In the genomic region with DNA sequence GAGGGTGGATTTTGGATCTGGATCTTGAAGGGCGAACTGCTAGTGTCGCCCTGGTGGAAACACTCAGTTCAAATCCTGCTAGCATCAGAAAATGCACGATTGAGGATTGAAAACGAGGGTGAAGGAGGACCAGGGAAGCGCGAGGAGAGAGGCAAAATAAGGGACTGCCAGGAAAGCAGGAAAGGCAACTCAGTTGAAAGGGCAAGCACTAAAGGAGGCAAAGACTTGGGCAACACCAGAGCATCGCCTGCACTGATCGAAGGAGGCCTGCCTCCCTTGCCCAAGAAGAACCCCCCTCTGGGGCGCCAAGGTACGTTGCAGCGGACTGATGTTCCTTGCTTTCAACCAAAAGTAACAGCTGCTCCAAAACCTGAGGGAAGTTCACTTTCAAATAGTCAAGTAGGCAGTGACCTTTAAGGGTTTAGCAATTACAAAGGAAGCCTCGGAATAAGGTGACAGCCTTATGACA, we compare ENCODE assay signal across 12 cellular contexts. TPM values are rescaled to one million over a fixed set of nuclear protein-coding genes. Genes with fewer than 3 reads are reported as not detected.
DNase-seq lines count a peak whose midpoint lies in the region; ATAC-seq and TF ChIP-seq lines count a peak whose summit lies in the region.
"Had no signal": no experiment of that assay in that cellular context is flagged by ENCODE, and none has a peak within 500 bp of the region (broad histone marks: within the 10 kb centered on the region; RNA-seq: fewer than 3 reads in every experiment).

No MANE protein-coding gene starts in this region.

- TF ChIP-seq CTCF in BJ (IDR thresholded peaks at IDR 0.05; ENCODE audit: insufficient read depth, low read depth, low read length) (no peak), brain microvascular endothelial cell (IDR thresholded peaks at IDR 0.05; ENCODE audit: low read depth, low read length, missing control alignments) (no peak), psoas muscle (IDR thresholded peaks at IDR 0.05) (no peak)

- DNase-seq in BJ (ENCODE audit: low read depth), result no peak
- DNase-seq in brain microvascular endothelial cell, result no peak
- DNase-seq in psoas muscle, result no peak
- DNase-seq in NCI-H128 (lab: John Stamatoyannopoulos, UW; ENCODE audit: unreplicated experiment), result no peak
- no peak for DNase-seq in RKO (ENCODE audit: low spot score)
- DNase-seq: NCI-H446 treated with DMSO at 0.1 percent for 48 hours; stimulated activated naive CD4-positive, alpha-beta T cell had no signal

- H3K9me3 ChIP-seq in iPS-18a (ENCODE audit: control insufficient read depth, low read depth, low read length), result no peaks in the 10 kb centered on the region
- H3K9me3 ChIP-seq in psoas muscle, result no peaks in the 10 kb centered on the region

- intact Hi-C loops in psoas muscle (cut with DNase I), result no loop called here

- CTCF ChIA-PET in BJ (lab: Yijun Ruan, JAX), result no interaction called here

- POLR2A ChIA-PET in BJ (lab: Charles Lee), result no interaction called here

- H3K4me3 ChIP-seq in BJ (ENCODE audit: low read depth, low read length) (peak overlapping the region; percentile 30), brain microvascular endothelial cell (ENCODE audit: low read depth, low read length) (peak overlapping the region; percentile 63), iPS-18a (ENCODE audit: low read length) (peak overlapping the region; percentile 71), psoas muscle (peak overlapping the region; percentile 63)
- H3K4me3 ChIP-seq: BLaER1 treated with 17β-estradiol and CSF1 and Interleukin-3, amounts not matched to agents 10 nM and 100 nM had no signal

- no peaks in the 10 kb centered on the region for H3K36me3 ChIP-seq in BJ (ENCODE audit: control insufficient read depth, insufficient read depth, low read length)
- no peaks in the 10 kb centered on the region for H3K36me3 ChIP-seq in brain microvascular endothelial cell (replicated peaks)
- no peaks in the 10 kb centered on the region for H3K36me3 ChIP-seq in iPS-18a (ENCODE audit: control insufficient read depth, low read depth, low read length)
- H3K36me3 ChIP-seq in psoas muscle (ENCODE audit: insufficient read depth in 1 of 2, low read depth in 1 of 2), result no peaks in the 10 kb centered on the region
- H3K36me3 ChIP-seq: BLaER1 treated with 17β-estradiol and CSF1 and Interleukin-3, amounts not matched to agents 10 nM and 100 nM had no signal

- H3K9ac ChIP-seq in iPS-18a (ENCODE audit: low read length), result peak overlapping the region; percentile 59
- H3K9ac ChIP-seq: BLaER1 treated with 17β-estradiol and CSF1 and Interleukin-3, amounts not matched to agents 10 nM and 100 nM had no signal

- H3K4me1 ChIP-seq in iPS-18a (ENCODE audit: control insufficient read depth, low read depth, low read length), result peaks cover 32% of the 10 kb centered on the region
- no peaks in the 10 kb centered on the region for H3K4me1 ChIP-seq in psoas muscle

- H3K27me3 ChIP-seq in BJ (ENCODE audit: control insufficient read depth, insufficient read depth, low read length) (peaks cover 9% of the 10 kb centered on the region; the same call in 1 of the 2 replicates), brain microvascular endothelial cell (replicated peaks) (no peaks in the 10 kb centered on the region), iPS-18a (ENCODE audit: control insufficient read depth, insufficient read depth, low read length) (no peaks in the 10 kb centered on the region), psoas muscle (ENCODE audit: insufficient read depth in 3 of 3, low read length in 2 of 3) (no peaks in the 10 kb centered on the region)
- H3K27me3 ChIP-seq: BLaER1 treated with 17β-estradiol and CSF1 and Interleukin-3, amounts not matched to agents 10 nM and 100 nM had no signal

- in situ Hi-C loops in brain microvascular endothelial cell (cut with HindIII; ENCODE audit: low pct_ligation_motif_present, low sequenced_read_pairs), result no loop called here

- ATAC-seq in psoas muscle (no peak), HG03097 (IDR thresholded peaks at IDR 0.05; ENCODE audit: low FRiP score, unreplicated experiment) (no peak), GM19467 (IDR thresholded peaks at IDR 0.05; ENCODE audit: unreplicated experiment) (no peak)

- no peak overlapping the region for H3K27ac ChIP-seq in brain microvascular endothelial cell
- H3K27ac ChIP-seq in iPS-18a (ENCODE audit: low read length), result peak overlapping the region; percentile 86
- H3K27ac ChIP-seq in psoas muscle, result no peak overlapping the region
- H3K27ac ChIP-seq: BLaER1 treated with 17β-estradiol and CSF1 and Interleukin-3, amounts not matched to agents 10 nM and 100 nM had no signal

- WGBS in psoas muscle, 3 donors, result 20 to 27% (median 25%) methylated on average over 12 of the region's 12 CpGs

RNA-seq across cellular contexts. Expression of a gene that starts 0.3 kb away (rescaled TPM):
- polyA plus RNA-seq in BJ (2011; rRNA removed) (0.07 and 0.25 TPM in 2 replicates), psoas muscle (1 to 10 TPM in 1 of 3 donors, under 1 TPM in 2; 0.24 to 1.1 (median 0.27) TPM)
- polyA minus RNA-seq in BJ (2011; rRNA and poly(A)+ RNA removed), result not detected in 2 replicates
- 1 to 10 TPM in 2 of 4 donors, under 1 TPM in 2; 0.47 to 7.1 (median 1.0) TPM for total RNA-seq in psoas muscle
- total RNA-seq: activated CD8-positive, alpha-beta memory T cell treated with anti-CD3 and anti-CD28 coated beads for 36 hours had no signal
